1 cellular context compared by ENCODE assay signal in the genomic region with DNA sequence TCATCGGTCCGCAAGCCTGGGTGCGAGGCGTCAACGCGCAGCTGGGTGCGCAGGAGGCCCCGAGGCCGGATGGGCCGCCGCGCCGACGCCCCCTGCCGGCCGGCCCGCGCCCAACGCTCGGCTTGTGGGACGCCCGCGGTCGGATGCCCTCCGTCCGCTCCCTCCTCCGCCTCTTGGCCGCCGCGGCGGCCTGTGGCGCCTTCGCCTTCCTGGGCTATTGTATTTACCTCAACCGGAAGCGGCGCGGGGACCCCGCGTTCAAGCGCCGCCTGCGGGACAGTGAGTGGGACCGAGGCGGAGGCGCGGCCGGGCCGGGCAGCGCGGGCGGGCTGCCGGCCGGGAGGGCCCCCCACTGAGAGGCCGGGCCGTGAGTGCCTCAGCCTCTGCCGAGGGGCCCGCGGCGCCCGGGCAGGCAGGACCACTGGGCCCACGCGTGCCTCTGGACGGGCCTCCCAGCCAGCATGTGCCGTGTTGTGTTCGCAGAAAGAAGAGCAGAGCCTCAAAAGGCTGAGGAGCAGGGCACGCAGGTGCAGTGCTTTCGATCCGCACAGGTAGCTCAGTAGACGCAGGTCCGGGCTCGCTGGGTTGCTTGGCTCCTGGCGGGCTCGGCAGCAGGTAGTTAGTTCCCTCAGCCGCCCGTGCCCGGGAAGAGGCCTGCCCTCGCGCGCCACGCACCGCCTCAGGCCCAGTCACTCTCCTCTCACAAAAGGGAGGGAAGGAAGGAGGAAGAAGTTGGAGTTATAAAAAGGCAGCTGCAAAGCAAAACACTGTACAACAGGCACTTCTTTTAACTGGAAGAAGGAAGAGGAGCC.
TF ChIP-seq lines count a peak whose summit lies in the region.

A gene (plus strand): TSS at position 116 of the 812 bp plus-strand sequence. CDS start 28 bp downstream, at position 144.

TF ChIP-seq in IMR-90, 13 proteins besides CTCF, POLR2A, EP300 and RAD21 (continued from another document):
- TF ChIP-seq MAZ (IDR thresholded peaks at IDR 0.05; ENCODE audit: borderline replicate concordance, low read depth, low read length) (peak; percentile 59; the same call in 1 of the 2 replicates), CHD1 (IDR thresholded peaks at IDR 0.05; ENCODE audit: low read depth, low read length) (no peak), MXI1 (IDR thresholded peaks at IDR 0.05; ENCODE audit: borderline replicate concordance, low read depth, low read length) (no peak), MAFK (IDR thresholded peaks at IDR 0.05; ENCODE audit: low read depth, low read length) (no peak), SMC3 (IDR thresholded peaks at IDR 0.05; ENCODE audit: low read depth, low read length) (peak; percentile 20; the same call in 1 of the 2 replicates), CEBPB (IDR thresholded peaks at IDR 0.05; ENCODE audit: low read depth, low read length) (no peak)
